In genomic region chr12:109449845-109450532, GRCh38 we compare ENCODE assay signal across 1 cellular context.
A peak's percentile ranks its signal among the peaks of the same experiment; 100 is the strongest.
TF ChIP-seq lines count a peak whose summit lies in the region.

No MANE protein-coding gene starts in this region.

TF ChIP-seq in K562, 482 proteins besides CTCF, POLR2A, EP300 and RAD21:
- no peak for TF ChIP-seq ZNF253 (CRISPR knock-in tag; conservative IDR thresholded peaks at IDR 0.05)
- no peak for TF ChIP-seq ZNF57 (CRISPR knock-in tag; IDR thresholded peaks at IDR 0.05)
- no peak for TF ChIP-seq U2AF2 (optimal IDR thresholded peaks at IDR 0.05; ENCODE audit: low read depth, low read length)
- no peak for TF ChIP-seq SPI1 (IDR thresholded peaks at IDR 0.05; ENCODE audit: borderline replicate concordance, low read depth, low read length)
- no peak for TF ChIP-seq ARNT (IDR thresholded peaks at IDR 0.05)
- no peak for TF ChIP-seq IRF2 (CRISPR knock-in tag; IDR thresholded peaks at IDR 0.05)
- TF ChIP-seq CSDE1 (IDR thresholded peaks at IDR 0.05), result no peak
- TF ChIP-seq ZNF696 (CRISPR knock-in tag; conservative IDR thresholded peaks at IDR 0.05), result no peak
- TF ChIP-seq PKNOX1 (IDR thresholded peaks at IDR 0.05), result peak; percentile 32; the same call in 1 of the 2 replicates
- 0 out of 2 replicates have a peak, but pooled peaks have one; percentile 21 for TF ChIP-seq HMBOX1 (IDR thresholded peaks at IDR 0.05)
- no peak for TF ChIP-seq ZNF407 (IDR thresholded peaks at IDR 0.05; ENCODE audit: low read depth)
- TF ChIP-seq CEBPG (CRISPR knock-in tag; IDR thresholded peaks at IDR 0.05), result no peak
- TF ChIP-seq CEBPG (tag; conservative IDR thresholded peaks at IDR 0.05 in 1 of 2, IDR thresholded peaks at IDR 0.05 in 1 of 2), result no peak
- TF ChIP-seq GABPB2 (CRISPR knock-in tag; conservative IDR thresholded peaks at IDR 0.05), result no peak
- TF ChIP-seq ZNF239 (CRISPR knock-in tag; IDR thresholded peaks at IDR 0.05), result no peak
- peak; percentile 31 for TF ChIP-seq CTCFL (IDR thresholded peaks at IDR 0.05; ENCODE audit: borderline replicate concordance, insufficient read depth, low read depth, low read length, poor library complexity, severe bottlenecking)
- TF ChIP-seq, protein P1, sequence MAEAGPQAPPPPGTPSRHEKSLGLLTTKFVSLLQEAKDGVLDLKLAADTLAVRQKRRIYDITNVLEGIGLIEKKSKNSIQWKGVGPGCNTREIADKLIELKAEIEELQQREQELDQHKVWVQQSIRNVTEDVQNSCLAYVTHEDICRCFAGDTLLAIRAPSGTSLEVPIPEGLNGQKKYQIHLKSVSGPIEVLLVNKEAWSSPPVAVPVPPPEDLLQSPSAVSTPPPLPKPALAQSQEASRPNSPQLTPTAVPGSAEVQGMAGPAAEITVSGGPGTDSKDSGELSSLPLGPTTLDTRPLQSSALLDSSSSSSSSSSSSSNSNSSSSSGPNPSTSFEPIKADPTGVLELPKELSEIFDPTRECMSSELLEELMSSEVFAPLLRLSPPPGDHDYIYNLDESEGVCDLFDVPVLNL (CRISPR knock-in tag; IDR thresholded peaks at IDR 0.05; ENCODE audit: low read depth), result no peak
- no peak for TF ChIP-seq NFE2L1 (tag; IDR thresholded peaks at IDR 0.05; ENCODE audit: borderline replicate concordance, low read depth)
